18 cellular contexts compared by ENCODE assay signal in genomic region chr2:235554385-235554784, GRCh38.
A peak's percentile ranks its signal among the peaks of the same experiment; 100 is the strongest.
DNase-seq lines count a peak whose midpoint lies in the region; ATAC-seq, FAIRE-seq and TF ChIP-seq lines count a peak whose summit lies in the region.
"Had no signal": no experiment of that assay in that cellular context is flagged by ENCODE, and none has a peak within 500 bp of the region (broad histone marks: within the 10 kb centered on the region; RNA-seq: fewer than 3 reads in every experiment).

No MANE protein-coding gene starts in this region.

- H3K4me3 ChIP-seq in PC-9 (no peak overlapping the region; the same call in 1 of the 2 replicates), kidney (ENCODE audit: low read length in 2 of 2) (no peak overlapping the region), tibial artery (no peak overlapping the region)
- H3K4me3 ChIP-seq: GM12878 had no signal

- BruUV-seq in PC-9 (replicated peaks; lab: Mats Ljungman, UMichigan) = no TSS peak

- peaks cover 38% of the 10 kb centered on the region for H3K4me1 ChIP-seq in PC-9 (replicated peaks; ENCODE audit: insufficient read depth)
- peaks cover 36 to 38% of the 10 kb centered on the region in 2 donors for H3K4me1 ChIP-seq in kidney (ENCODE audit: control insufficient read depth in 1 of 2, insufficient read depth in 1 of 2, low read depth in 1 of 2, low read length in 2 of 2)
- peaks cover 0 to 18% (median 3%) of the 10 kb centered on the region in 4 donors for H3K4me1 ChIP-seq in tibial artery
- H3K4me1 ChIP-seq: BE2C had no signal

- H4K20me1 ChIP-seq in PC-9 (ENCODE audit: insufficient read depth) = peaks cover 78% of the 10 kb centered on the region

- CTCF ChIA-PET in PC-9 (lab: Charles Lee) = interaction anchor here (1.6 kb wide), 1 partner anchor 39 kb away, joined by 4 read pairs; no protein-coding TSS in a partner anchor
- CTCF ChIA-PET in activated CD4-positive, alpha-beta T cell treated with anti-CD3 and anti-CD28 coated beads for 36 hours (lab: Charles Lee) = no interaction called here

- FAIRE-seq in kidney (lab: Jason Lieb, UNC) = no peak
- FAIRE-seq: A204.1, GM12878 had no signal

- DNase-seq in CD14-positive monocyte (ENCODE audit: low spot score) = peak; percentile 16
- DNase-seq in PC-9 = no peak
- DNase-seq in kidney = peak; percentile 19
- DNase-seq in tibial artery = no peak
- no peak for DNase-seq in activated CD4-positive, alpha-beta T cell treated with anti-CD3 and anti-CD28 coated beads for 36 hours
- DNase-seq in activated T-helper 1 cell treated with anti-CD3 and anti-CD28 coated beads, Interleukin-12 subunit alpha, Interleukin-12 subunit beta, Interleukin-2, Interleukin-4 antibody, amounts not matched to agents 30 ng/mL and 10 ng/mL and 1 ng/mL, durations not matched to agents 14 hours and 24 hours and 36 hours (ENCODE audit: low spot score) = no peak
- DNase-seq: ACHN; BE2C; CD8-positive, alpha-beta T cell; DMS 273 treated with DMSO at 0.1 percent for 48 hours; DMS53; DND-41; EL; GOT3; H7 had no signal

- H3F3A ChIP-seq in PC-9 (ENCODE audit: insufficient read depth, low read depth) = peaks cover 29% of the 10 kb centered on the region

- no peaks in the 10 kb centered on the region for H3K36me3 Mint-ChIP-seq in CD14-positive monocyte
- no peaks in the 10 kb centered on the region for H3K36me3 Mint-ChIP-seq in activated CD4-positive, alpha-beta T cell treated with anti-CD3 and anti-CD28 coated beads for 36 hours (ENCODE audit: low read depth)
- H3K36me3 Mint-ChIP-seq in activated T-helper 1 cell treated with anti-CD3 and anti-CD28 coated beads, Interleukin-12 subunit alpha, Interleukin-12 subunit beta, Interleukin-2, Interleukin-4 antibody, amounts not matched to agents 30 ng/mL and 10 ng/mL and 1 ng/mL, durations not matched to agents 14 hours and 24 hours and 36 hours (ENCODE audit: low read depth) = no peaks in the 10 kb centered on the region
- H3K36me3 Mint-ChIP-seq: CD8-positive, alpha-beta T cell had no signal

- intact Hi-C loops in CD14-positive monocyte (cut with micrococcal nuclease) (no loop called here), PC-9 (cut with micrococcal nuclease; ENCODE audit: unreplicated experiment) (no loop called here), kidney (cut with DNase I) (no loop called here), tibial artery (cut with DNase I; ENCODE audit: low total_unique reads) (no loop called here)
- intact Hi-C loops in activated CD4-positive, alpha-beta T cell treated with anti-CD3 and anti-CD28 coated beads for 36 hours (cut with DNase I, micrococcal nuclease) = no loop called here
- intact Hi-C loops in activated T-helper 1 cell treated with anti-CD3 and anti-CD28 coated beads, Interleukin-12 subunit alpha, Interleukin-12 subunit beta, Interleukin-2, Interleukin-4 antibody, amounts not matched to agents 30 ng/mL and 10 ng/mL and 1 ng/mL, durations not matched to agents 14 hours and 24 hours and 36 hours (cut with micrococcal nuclease) = no loop called here

- H3K9me2 ChIP-seq in PC-9 (ENCODE audit: insufficient read depth) = no peaks in the 10 kb centered on the region

- no peak for ATAC-seq in activated CD4-positive, alpha-beta T cell treated with anti-CD3 and anti-CD28 coated beads for 36 hours
- ATAC-seq: CD8-positive, alpha-beta T cell; GM12878 had no signal

- peaks cover 11 to 25% (median 23%) of the 10 kb centered on the region in 3 donors for H3K27me3 Mint-ChIP-seq in CD14-positive monocyte (ENCODE audit: low read depth in 3 of 3)
- H3K27me3 Mint-ChIP-seq in activated CD4-positive, alpha-beta T cell treated with anti-CD3 and anti-CD28 coated beads for 36 hours = peaks cover 17% of the 10 kb centered on the region
- no peaks in the 10 kb centered on the region for H3K27me3 Mint-ChIP-seq in activated T-helper 1 cell treated with anti-CD3 and anti-CD28 coated beads, Interleukin-12 subunit alpha, Interleukin-12 subunit beta, Interleukin-2, Interleukin-4 antibody, amounts not matched to agents 30 ng/mL and 10 ng/mL and 1 ng/mL, durations not matched to agents 14 hours and 24 hours and 36 hours (ENCODE audit: insufficient read depth)

- H3K9me3 Mint-ChIP-seq in CD14-positive monocyte = peaks cover 0 to 4% (median 0%) of the 10 kb centered on the region in 7 donors
- no peaks in the 10 kb centered on the region for H3K9me3 Mint-ChIP-seq in activated CD4-positive, alpha-beta T cell treated with anti-CD3 and anti-CD28 coated beads for 36 hours (ENCODE audit: low read depth)
- no peaks in the 10 kb centered on the region for H3K9me3 Mint-ChIP-seq in activated T-helper 1 cell treated with anti-CD3 and anti-CD28 coated beads, Interleukin-12 subunit alpha, Interleukin-12 subunit beta, Interleukin-2, Interleukin-4 antibody, amounts not matched to agents 30 ng/mL and 10 ng/mL and 1 ng/mL, durations not matched to agents 14 hours and 24 hours and 36 hours
- H3K9me3 Mint-ChIP-seq: CD8-positive, alpha-beta T cell had no signal

- POLR2A ChIA-PET in PC-9 (lab: Charles Lee; ENCODE audit: unreplicated experiment) = interaction anchor here (0.6 to 0.7 kb wide), 3 partner anchors 46 to 100 kb away, joined by 3 read pairs; no protein-coding TSS in a partner anchor
- POLR2A ChIA-PET in activated CD4-positive, alpha-beta T cell treated with anti-CD3 and anti-CD28 coated beads for 36 hours (lab: Charles Lee) = no interaction called here

- H3K36me3 ChIP-seq in PC-9 (ENCODE audit: low read depth) (no peaks in the 10 kb centered on the region), kidney (ENCODE audit: control insufficient read depth in 1 of 2, insufficient read depth in 2 of 2, low read length in 2 of 2) (no peaks in the 10 kb centered on the region), tibial artery (no peaks in the 10 kb centered on the region)
- H3K36me3 ChIP-seq: BE2C had no signal

- H3K27ac ChIP-seq in PC-9 = peak overlapping the region; percentile 54
- no peak overlapping the region for H3K27ac ChIP-seq in kidney (ENCODE audit: low read depth in 2 of 2, low read length in 2 of 2)
- no peak overlapping the region for H3K27ac ChIP-seq in tibial artery
- H3K27ac ChIP-seq: HL-60 had no signal

- H3K4me2 ChIP-seq in PC-9 = peak overlapping the region; percentile 72

- peaks cover 11% of the 10 kb centered on the region for H3K4me1 Mint-ChIP-seq in CD14-positive monocyte
- H3K4me1 Mint-ChIP-seq in activated CD4-positive, alpha-beta T cell treated with anti-CD3 and anti-CD28 coated beads for 36 hours = no peaks in the 10 kb centered on the region
- no peaks in the 10 kb centered on the region for H3K4me1 Mint-ChIP-seq in activated T-helper 1 cell treated with anti-CD3 and anti-CD28 coated beads, Interleukin-12 subunit alpha, Interleukin-12 subunit beta, Interleukin-2, Interleukin-4 antibody, amounts not matched to agents 30 ng/mL and 10 ng/mL and 1 ng/mL, durations not matched to agents 14 hours and 24 hours and 36 hours (ENCODE audit: low read depth)

- no peak overlapping the region for H3K27ac Mint-ChIP-seq in CD14-positive monocyte
- no peak overlapping the region for H3K27ac Mint-ChIP-seq in activated CD4-positive, alpha-beta T cell treated with anti-CD3 and anti-CD28 coated beads for 36 hours
- no peak overlapping the region for H3K27ac Mint-ChIP-seq in activated T-helper 1 cell treated with anti-CD3 and anti-CD28 coated beads, Interleukin-12 subunit alpha, Interleukin-12 subunit beta, Interleukin-2, Interleukin-4 antibody, amounts not matched to agents 30 ng/mL and 10 ng/mL and 1 ng/mL, durations not matched to agents 14 hours and 24 hours and 36 hours
- H3K27ac Mint-ChIP-seq: CD8-positive, alpha-beta T cell had no signal

- H2AFZ ChIP-seq in PC-9 = no peak overlapping the region

- TF ChIP-seq CTCF in CD14-positive monocyte (IDR thresholded peaks at IDR 0.05) (no peak), PC-9 (conservative IDR thresholded peaks at IDR 0.05) (no peak), kidney (IDR thresholded peaks at IDR 0.05; ENCODE audit: borderline replicate concordance, extremely low read depth, insufficient read depth) (no peak), tibial artery (IDR thresholded peaks at IDR 0.05) (no peak)

- no peak overlapping the region for H3K4me3 Mint-ChIP-seq in CD14-positive monocyte
- no peak overlapping the region for H3K4me3 Mint-ChIP-seq in activated CD4-positive, alpha-beta T cell treated with anti-CD3 and anti-CD28 coated beads for 36 hours
- H3K4me3 Mint-ChIP-seq in activated T-helper 1 cell treated with anti-CD3 and anti-CD28 coated beads, Interleukin-12 subunit alpha, Interleukin-12 subunit beta, Interleukin-2, Interleukin-4 antibody, amounts not matched to agents 30 ng/mL and 10 ng/mL and 1 ng/mL, durations not matched to agents 14 hours and 24 hours and 36 hours = no peak overlapping the region
- H3K4me3 Mint-ChIP-seq: CD8-positive, alpha-beta T cell had no signal

- no peak overlapping the region for H3K9ac ChIP-seq in kidney (ENCODE audit: low read length in 2 of 2)

- H3K27me3 ChIP-seq in PC-9 (ENCODE audit: insufficient read depth, low read depth) (no peaks in the 10 kb centered on the region), tibial artery (no peaks in the 10 kb centered on the region)
- H3K27me3 ChIP-seq: BE2C had no signal

- H3K79me2 ChIP-seq in PC-9 (ENCODE audit: low read depth) = peaks cover 100% of the 10 kb centered on the region

- no peaks in the 10 kb centered on the region for H3K9me3 ChIP-seq in PC-9 (ENCODE audit: insufficient read depth, low read depth)
- H3K9me3 ChIP-seq in kidney (ENCODE audit: control insufficient read depth in 1 of 2, low read length in 2 of 2) = no peaks in the 10 kb centered on the region
- no peaks in the 10 kb centered on the region for H3K9me3 ChIP-seq in tibial artery
- H3K9me3 ChIP-seq: BE2C had no signal

Comparison
In these comparisons a context has a peak if more than half of its experiments do, and no peak if none do; other contexts are left out.
1. DNase-seq: peak in CD14-positive monocyte (single experiment) and kidney (single experiment); none in PC-9 (0 of 2), tibial artery (0 of 2), activated CD4-positive, alpha-beta T cell treated with anti-CD3 and anti-CD28 coated beads for 36 hours (single experiment) and activated T-helper 1 cell treated with anti-CD3 and anti-CD28 coated beads, Interleukin-12 subunit alpha, Interleukin-12 subunit beta, Interleukin-2, Interleukin-4 antibody, amounts not matched to agents 30 ng/mL and 10 ng/mL and 1 ng/mL, durations not matched to agents 14 hours and 24 hours and 36 hours (single experiment).